Comparison of ENCODE assay signal across 30 cellular contexts in genomic region chr3:133103706-133104105, GRCh38.
"Had no signal": no experiment of that assay in that cellular context is flagged by ENCODE, and none has a peak within 500 bp of the region (broad histone marks: within the 10 kb centered on the region; RNA-seq: fewer than 3 reads in every experiment).

No MANE protein-coding gene starts in this region.

- H3K9me3 ChIP-seq: adrenal gland, ascending aorta, body of pancreas, breast epithelium had no signal

- H3K27ac ChIP-seq: adrenal gland, ascending aorta, body of pancreas, brain microvascular endothelial cell, breast epithelium, cardiac muscle cell had no signal

- H3K4me3 ChIP-seq: adrenal gland, ascending aorta, body of pancreas, breast epithelium, cardiac muscle cell had no signal

- H3K36me3 ChIP-seq: adrenal gland, ascending aorta, brain microvascular endothelial cell, breast epithelium, cardiac muscle cell had no signal

- H3K27me3 ChIP-seq: adrenal gland, ascending aorta, body of pancreas, brain microvascular endothelial cell, breast epithelium, cardiac muscle cell had no signal

- DNase-seq: activated effector memory CD4-positive, alpha-beta T cell treated with anti-CD3 and anti-CD28 coated beads, Interleukin-2, amount 50 U/mL, for 16 hours; activated effector memory CD4-positive, alpha-beta T cell treated with Interleukin-2 at 50 U/mL for 16 hours; activated gamma-delta T cell; activated gamma-delta T cell treated with Interleukin-2 at 50 U/mL for 16 hours; activated naive CD4-positive, alpha-beta T cell; activated naive CD4-positive, alpha-beta T cell treated with anti-CD3 and anti-CD28 coated beads for 36 hours; activated naive CD4-positive, alpha-beta T cell treated with anti-CD3 and anti-CD28 coated beads, Interleukin-2, amount 10 ng/mL, durations not matched to agents 7 days and 5 days; activated naive CD4-positive, alpha-beta T cell treated with anti-CD3 and anti-CD28 coated beads, Interleukin-2, amount 50 U/mL, for 16 hours; activated naive CD4-positive, alpha-beta T cell treated with Interleukin-2 at 50 U/mL for 16 hours; activated naive CD8-positive, alpha-beta T cell treated with anti-CD3 and anti-CD28 coated beads for 36 hours; activated naive CD8-positive, alpha-beta T cell treated with anti-CD3 and anti-CD28 coated beads, Interleukin-2, amount 10 ng/mL, durations not matched to agents 7 days and 5 days; activated naive CD8-positive, alpha-beta T cell treated with anti-CD3 and anti-CD28 coated beads, Interleukin-2, amount 50 U/mL, for 24 hours; activated T-cell treated with anti-CD3 and anti-CD28 coated beads, Interleukin-2, amount 50 U/mL, for 1 hour; activated T-cell treated with anti-CD3 and anti-CD28 coated beads, Interleukin-2, amount 50 U/mL, for 24 hours; activated T-cell treated with anti-CD3 and anti-CD28 coated beads, Interleukin-2, amount 50 U/mL, for 4 hours; activated T-cell treated with anti-CD3 and anti-CD28 coated beads, Interleukin-2, amount 50 U/mL, for 48 hours; activated T-cell treated with anti-CD3 and anti-CD28 coated beads, Interleukin-2, amount 50 U/mL, for 72 hours; adrenal gland; amniotic stem cell; amygdala; anterior cingulate cortex; aorta; body of pancreas; brain microvascular endothelial cell; caudate nucleus; central memory CD4-positive, alpha-beta T cell; cerebellar nuclear complex had no signal

- H3K4me1 ChIP-seq: ascending aorta, body of pancreas, breast epithelium had no signal
